1 cellular context compared by ENCODE assay signal in genomic region chr11:66958232-66958955, GRCh38.
TF ChIP-seq lines count a peak whose summit lies in the region.

Gene PC, minus strand, starts transcription at chr11:66958383. Its CDS starts 86,224 bp downstream, at chr11:66872159.

TF ChIP-seq in SK-N-SH, 30 proteins besides CTCF, POLR2A, EP300 and RAD21 (continued from another document):
- peak; percentile 40; the same call in 1 of the 2 replicates for TF ChIP-seq REST (IDR thresholded peaks at IDR 0.05; ENCODE audit: low read depth, low read length)
- TF ChIP-seq TAF1 (IDR thresholded peaks at IDR 0.05; ENCODE audit: borderline replicate concordance, low read depth, low read length): 0 out of 2 replicates have a peak, but pooled peaks have one; percentile 33
- TF ChIP-seq ZBTB33 (IDR thresholded peaks at IDR 0.05; ENCODE audit: borderline replicate concordance, low read depth): no peak
- TF ChIP-seq ELF1 (IDR thresholded peaks at IDR 0.05): peak; percentile 89
- peak; percentile 46 for TF ChIP-seq IRF3 (IDR thresholded peaks at IDR 0.05; ENCODE audit: low read depth, low read length)
- TF ChIP-seq POLR2AphosphoS5 (IDR thresholded peaks at IDR 0.05; ENCODE audit: low read depth, low read length): peak; percentile 29; the same call in 1 of the 2 replicates
- TF ChIP-seq EZH2phosphoT487 (IDR thresholded peaks at IDR 0.05; ENCODE audit: borderline replicate concordance, low read depth): no peak
- peak; percentile 57 for TF ChIP-seq NRF1 (IDR thresholded peaks at IDR 0.05; ENCODE audit: low read depth, low read length)
- TF ChIP-seq FOXM1 (IDR thresholded peaks at IDR 0.05; ENCODE audit: low read depth): no peak; the same call in 1 of the 2 replicates
- no peak for TF ChIP-seq GATA2 (CRISPR knock-in tag; IDR thresholded peaks at IDR 0.05)
- peak; percentile 88 for TF ChIP-seq USF2 (IDR thresholded peaks at IDR 0.05; ENCODE audit: borderline replicate concordance, low read depth, low read length)
- peak; percentile 61 for TF ChIP-seq SIN3A (IDR thresholded peaks at IDR 0.05; ENCODE audit: borderline replicate concordance, low read depth, low read length)
- TF ChIP-seq SMC3 (IDR thresholded peaks at IDR 0.05; ENCODE audit: low read depth, low read length): no peak
